Comparison of ENCODE assay signal across 10 cellular contexts in genomic region chr4:140071043-140071442, GRCh38.
A peak's percentile ranks its signal among the peaks of the same experiment; 100 is the strongest.
DNase-seq lines count a peak whose midpoint lies in the region; ATAC-seq and TF ChIP-seq lines count a peak whose summit lies in the region.
"Had no signal": no experiment of that assay in that cellular context is flagged by ENCODE, and none has a peak within 500 bp of the region (broad histone marks: within the 10 kb centered on the region; RNA-seq: fewer than 3 reads in every experiment).

No MANE protein-coding gene starts in this region.

- DNase-seq in heart left ventricle: no peak
- no peak for DNase-seq in right atrium auricular region (ENCODE audit: low spot score)
- no peak for DNase-seq in T-cell
- DNase-seq in memory B cell (ENCODE audit: low spot score in 2 of 2): no peak
- DNase-seq in stimulated activated naive CD8-positive, alpha-beta T cell treated with anti-CD3 and anti-CD28 coated beads, Interleukin-15, amount 100 ng/mL, for 72 hours: no peak
- DNase-seq in iPS-NIHi11 (ENCODE audit: low spot score): no peak
- no peak for DNase-seq in uterus
- no peak for DNase-seq in SHP77 (lab: John Stamatoyannopoulos, UW)
- DNase-seq: BE2C, NCI-H2029 had no signal

- CTCF ChIA-PET in T-cell (lab: Charles Lee): interaction anchor here (0.5 to 0.7 kb wide), 2 partner anchors 19 to 80 kb away, joined by 4 read pairs; no protein-coding TSS in a partner anchor

- TF ChIP-seq CTCF in heart left ventricle (IDR thresholded peaks at IDR 0.05) (no peak), right atrium auricular region (IDR thresholded peaks at IDR 0.05) (no peak), uterus (IDR thresholded peaks at IDR 0.05) (no peak)

- H3K4me1 Mint-ChIP-seq in T-cell: peaks cover 39 to 52% (median 44%) of the 10 kb centered on the region in 3 donors
- peaks cover 10% of the 10 kb centered on the region for H3K4me1 Mint-ChIP-seq in memory B cell
- peaks cover 75% of the 10 kb centered on the region for H3K4me1 Mint-ChIP-seq in stimulated activated naive CD8-positive, alpha-beta T cell treated with anti-CD3 and anti-CD28 coated beads, Interleukin-15, amount 100 ng/mL, for 72 hours

- H3K27ac ChIP-seq in heart left ventricle: peak overlapping the region in 8 of 12 donors; percentile 6 to 66 (median 44)
- H3K27ac ChIP-seq in right atrium auricular region: no peak overlapping the region
- no peak overlapping the region for H3K27ac ChIP-seq in uterus

- intact Hi-C loops in heart left ventricle (cut with DNase I): no loop called here
- intact Hi-C loops in uterus (cut with DNase I; ENCODE audit: low total_unique reads): no loop called here

- H3K36me3 Mint-ChIP-seq in T-cell (no peaks in the 10 kb centered on the region), memory B cell (peaks cover 1% of the 10 kb centered on the region)

- H3K27ac Mint-ChIP-seq in T-cell: peak overlapping the region; percentile 84 to 90
- peak overlapping the region; percentile 5 for H3K27ac Mint-ChIP-seq in memory B cell
- peak overlapping the region; percentile 66 to 97 for H3K27ac Mint-ChIP-seq in stimulated activated naive CD8-positive, alpha-beta T cell treated with anti-CD3 and anti-CD28 coated beads, Interleukin-15, amount 100 ng/mL, for 72 hours

- no peaks in the 10 kb centered on the region for H3K27me3 Mint-ChIP-seq in T-cell
- H3K27me3 Mint-ChIP-seq in memory B cell: peaks cover 10% of the 10 kb centered on the region
- peaks cover 6% of the 10 kb centered on the region for H3K27me3 Mint-ChIP-seq in stimulated activated naive CD8-positive, alpha-beta T cell treated with anti-CD3 and anti-CD28 coated beads, Interleukin-15, amount 100 ng/mL, for 72 hours

- H3K36me3 ChIP-seq in heart left ventricle: no peaks in the 10 kb centered on the region
- no peaks in the 10 kb centered on the region for H3K36me3 ChIP-seq in right atrium auricular region
- no peaks in the 10 kb centered on the region for H3K36me3 ChIP-seq in uterus
- H3K36me3 ChIP-seq: BE2C had no signal

- POLR2A ChIA-PET in T-cell (lab: Charles Lee): interaction anchor here (0.6 to 1.0 kb wide), 2 partner anchors 80 kb away, joined by 4 to 6 read pairs; no protein-coding TSS in a partner anchor

- H3K4me3 Mint-ChIP-seq in T-cell (peak overlapping the region; percentile 53 to 78 (median 71)), memory B cell (no peak overlapping the region)
- H3K4me3 Mint-ChIP-seq in stimulated activated naive CD8-positive, alpha-beta T cell treated with anti-CD3 and anti-CD28 coated beads, Interleukin-15, amount 100 ng/mL, for 72 hours: peak overlapping the region; percentile 78 to 84

- no peak for TF ChIP-seq POLR2A in heart left ventricle (IDR thresholded peaks at IDR 0.05)
- no peak for TF ChIP-seq POLR2A in uterus (IDR thresholded peaks at IDR 0.05)

- ATAC-seq in heart left ventricle (peak in 3 of 4 donors; percentile 24 to 47 (median 44)), T-cell (replicated peaks in 1 of 4) (peak in 1 of 4 experiments; percentile 22), memory B cell (ENCODE audit: low read depth) (no peak)
- ATAC-seq in stimulated activated naive CD8-positive, alpha-beta T cell treated with anti-CD3 and anti-CD28 coated beads, Interleukin-15, amount 100 ng/mL, for 72 hours: no peak

- H3K27me3 ChIP-seq in heart left ventricle (no peaks in the 10 kb centered on the region), right atrium auricular region (no peaks in the 10 kb centered on the region), uterus (no peaks in the 10 kb centered on the region)
- H3K27me3 ChIP-seq: BE2C had no signal

- H3K4me3 ChIP-seq in heart left ventricle: no peak overlapping the region
- H3K4me3 ChIP-seq in right atrium auricular region: no peak overlapping the region
- no peak overlapping the region for H3K4me3 ChIP-seq in uterus

- H3K4me1 ChIP-seq in heart left ventricle (peaks cover 0 to 41% (median 13%) of the 10 kb centered on the region in 12 donors), right atrium auricular region (peaks cover 0 to 16% of the 10 kb centered on the region in 2 donors), uterus (no peaks in the 10 kb centered on the region)
- H3K4me1 ChIP-seq: BE2C had no signal

- H3K9me3 Mint-ChIP-seq in T-cell (no peaks in the 10 kb centered on the region), memory B cell (no peaks in the 10 kb centered on the region)
- H3K9me3 Mint-ChIP-seq in stimulated activated naive CD8-positive, alpha-beta T cell treated with anti-CD3 and anti-CD28 coated beads, Interleukin-15, amount 100 ng/mL, for 72 hours: no peaks in the 10 kb centered on the region

- H3K9me3 ChIP-seq in heart left ventricle: no peaks in the 10 kb centered on the region
- H3K9me3 ChIP-seq in right atrium auricular region: no peaks in the 10 kb centered on the region
- no peaks in the 10 kb centered on the region for H3K9me3 ChIP-seq in uterus
- H3K9me3 ChIP-seq: BE2C had no signal

- 77 to 85% (median 80%) methylated on average over 5 of the region's 5 CpGs for WGBS in heart left ventricle, 4 donors

Comparison
In these comparisons a context has a peak if more than half of its experiments do, and no peak if none do; other contexts are left out.
1. H3K27ac ChIP-seq: peak in heart left ventricle (8 of 12); none in right atrium auricular region (0 of 2) and uterus (0 of 2).
2. ATAC-seq: peak in heart left ventricle (3 of 4); none in memory B cell (single experiment) and stimulated activated naive CD8-positive, alpha-beta T cell treated with anti-CD3 and anti-CD28 coated beads, Interleukin-15, amount 100 ng/mL, for 72 hours (single experiment).
3. H3K27ac Mint-ChIP-seq: peak in every context shown above with its lines; median percentile 87 in T-cell; 82 in stimulated activated naive CD8-positive, alpha-beta T cell treated with anti-CD3 and anti-CD28 coated beads, Interleukin-15, amount 100 ng/mL, for 72 hours; 5 in memory B cell.